Comparison of ENCODE assay signal across 20 cellular contexts in genomic region chr3:28649266-28649665, GRCh38.
A peak's percentile ranks its signal among the peaks of the same experiment; 100 is the strongest.
DNase-seq lines count a peak whose midpoint lies in the region; ATAC-seq and TF ChIP-seq lines count a peak whose summit lies in the region.
"Had no signal": no experiment of that assay in that cellular context is flagged by ENCODE, and none has a peak within 500 bp of the region (broad histone marks: within the 10 kb centered on the region; RNA-seq: fewer than 3 reads in every experiment).

No MANE protein-coding gene starts in this region.

- no peak for TF ChIP-seq CTCF in OCI-LY3 (IDR thresholded peaks at IDR 0.05; ENCODE audit: low read depth, low read length)
- TF ChIP-seq CTCF in neural crest cell (conservative IDR thresholded peaks at IDR 0.05), result no peak

- no peak overlapping the region for H2AFZ ChIP-seq in OCI-LY3 (ENCODE audit: low read depth, low read length)

- no peaks in the 10 kb centered on the region for H3K79me2 ChIP-seq in OCI-LY3 (ENCODE audit: low read length)

- no peaks in the 10 kb centered on the region for H3K27me3 ChIP-seq in OCI-LY3 (ENCODE audit: low read depth, low read length)
- H3K27me3 ChIP-seq: BE2C, BLaER1 had no signal

- peak; percentile 59 for ATAC-seq in HG03442 (IDR thresholded peaks at IDR 0.05; ENCODE audit: unreplicated experiment)
- ATAC-seq in stimulated activated naive CD8-positive, alpha-beta T cell treated with anti-CD3 and anti-CD28 coated beads, Interleukin-15, amount 100 ng/mL, for 72 hours, result no peak
- no peak for ATAC-seq in GM21619 (IDR thresholded peaks at IDR 0.05; ENCODE audit: unreplicated experiment)

- no peak overlapping the region for H3K4me3 ChIP-seq in OCI-LY3 (ENCODE audit: low read length)
- H3K4me3 ChIP-seq: BLaER1 had no signal

- no peak overlapping the region for H3K9ac ChIP-seq in OCI-LY3 (ENCODE audit: low read length)
- H3K9ac ChIP-seq: BLaER1 had no signal

- no peak for DNase-seq in neural crest cell (ENCODE audit: low read depth, low spot score)
- DNase-seq in COR-L47 (lab: John Stamatoyannopoulos, UW), result no peak
- no peak for DNase-seq in stimulated activated naive CD8-positive, alpha-beta T cell treated with anti-CD3 and anti-CD28 coated beads, Interleukin-15, amount 100 ng/mL, for 72 hours
- DNase-seq in SKM-1 (lab: John Stamatoyannopoulos, UW; ENCODE audit: unreplicated experiment), result no peak
- DNase-seq: 8988T; ACHN; BE2C; C1 segment of cervical spinal cord; Caco-2; Calu3; CD4-positive, alpha-beta memory T cell; CD4-positive, CD25-positive, alpha-beta regulatory T cell; CD8-positive, alpha-beta memory T cell; DMS79 treated with DMSO at 0.1 percent for 48 hours; GF-D8 had no signal

- H3K9me3 Mint-ChIP-seq in neural crest cell, result no peaks in the 10 kb centered on the region
- H3K9me3 Mint-ChIP-seq in stimulated activated naive CD8-positive, alpha-beta T cell treated with anti-CD3 and anti-CD28 coated beads, Interleukin-15, amount 100 ng/mL, for 72 hours, result no peaks in the 10 kb centered on the region

- H3K4me2 ChIP-seq in OCI-LY3 (ENCODE audit: low read length), result peak overlapping the region; percentile 27
- H3K4me2 ChIP-seq: BLaER1 had no signal

- peak overlapping the region; percentile 38 for H3K27ac Mint-ChIP-seq in neural crest cell (ENCODE audit: unreplicated experiment)
- no peak overlapping the region for H3K27ac Mint-ChIP-seq in stimulated activated naive CD8-positive, alpha-beta T cell treated with anti-CD3 and anti-CD28 coated beads, Interleukin-15, amount 100 ng/mL, for 72 hours
- H3K27ac Mint-ChIP-seq: CD14-positive monocyte; CD4-positive, alpha-beta memory T cell; CD4-positive, CD25-positive, alpha-beta regulatory T cell had no signal

- H4K20me1 ChIP-seq in OCI-LY3 (ENCODE audit: insufficient read depth, low read length), result no peaks in the 10 kb centered on the region
- H4K20me1 ChIP-seq: BLaER1 had no signal

- peaks cover 15% of the 10 kb centered on the region for H3K4me1 ChIP-seq in OCI-LY3 (ENCODE audit: low read length)
- H3K4me1 ChIP-seq: BE2C, BLaER1 had no signal

- no peak overlapping the region for H3K27ac ChIP-seq in OCI-LY3 (ENCODE audit: low read length)
- H3K27ac ChIP-seq: BLaER1 had no signal

- H3K9me3 ChIP-seq in OCI-LY3 (ENCODE audit: insufficient read depth, low read length), result no peaks in the 10 kb centered on the region
- H3K9me3 ChIP-seq: BE2C, BLaER1, Caco-2 had no signal

- H3K4me3 Mint-ChIP-seq in neural crest cell, result no peak overlapping the region
- no peak overlapping the region for H3K4me3 Mint-ChIP-seq in stimulated activated naive CD8-positive, alpha-beta T cell treated with anti-CD3 and anti-CD28 coated beads, Interleukin-15, amount 100 ng/mL, for 72 hours
- H3K4me3 Mint-ChIP-seq: CD14-positive monocyte; CD4-positive, CD25-positive, alpha-beta regulatory T cell; CD8-positive, alpha-beta memory T cell had no signal

- H3K36me3 ChIP-seq in OCI-LY3 (replicated peaks; ENCODE audit: low read depth, low read length), result no peaks in the 10 kb centered on the region
- H3K36me3 ChIP-seq: BE2C, BLaER1 had no signal

- no peaks in the 10 kb centered on the region for H3K36me3 Mint-ChIP-seq in neural crest cell (ENCODE audit: low read depth)
- H3K36me3 Mint-ChIP-seq: CD14-positive monocyte; CD4-positive, alpha-beta memory T cell; CD4-positive, CD25-positive, alpha-beta regulatory T cell; CD8-positive, alpha-beta memory T cell had no signal

- no peaks in the 10 kb centered on the region for H3K4me1 Mint-ChIP-seq in neural crest cell
- H3K4me1 Mint-ChIP-seq in stimulated activated naive CD8-positive, alpha-beta T cell treated with anti-CD3 and anti-CD28 coated beads, Interleukin-15, amount 100 ng/mL, for 72 hours, result no peaks in the 10 kb centered on the region
- H3K4me1 Mint-ChIP-seq: CD14-positive monocyte; CD4-positive, alpha-beta memory T cell; CD4-positive, CD25-positive, alpha-beta regulatory T cell; CD8-positive, alpha-beta memory T cell had no signal

- H3K27me3 Mint-ChIP-seq in neural crest cell (ENCODE audit: low read depth), result no peaks in the 10 kb centered on the region
- peaks cover 5% of the 10 kb centered on the region for H3K27me3 Mint-ChIP-seq in stimulated activated naive CD8-positive, alpha-beta T cell treated with anti-CD3 and anti-CD28 coated beads, Interleukin-15, amount 100 ng/mL, for 72 hours
- H3K27me3 Mint-ChIP-seq: CD4-positive, alpha-beta memory T cell; CD4-positive, CD25-positive, alpha-beta regulatory T cell had no signal
